In genomic region chr12:29762637-29763300, GRCh38 we compare ENCODE assay signal across 17 cellular contexts. TPM values are rescaled to one million over a fixed set of nuclear protein-coding genes. Genes with fewer than 3 reads are reported as not detected.
DNase-seq lines count a peak whose midpoint lies in the region; ATAC-seq and TF ChIP-seq lines count a peak whose summit lies in the region.
"Had no signal": no experiment of that assay in that cellular context is flagged by ENCODE, and none has a peak within 500 bp of the region (broad histone marks: within the 10 kb centered on the region; RNA-seq: fewer than 3 reads in every experiment).

No MANE protein-coding gene starts in this region.

- H3K27ac ChIP-seq in dorsolateral prefrontal cortex: peak overlapping the region in 3 of 59 donors; percentile 17 to 32 (median 21)
- peak overlapping the region; percentile 3 for H3K27ac ChIP-seq in subcutaneous abdominal adipose tissue (ENCODE audit: low read depth, low read length)
- H3K27ac ChIP-seq: 22Rv1, skin epidermis had no signal

- no peak overlapping the region for H3K9ac ChIP-seq in subcutaneous abdominal adipose tissue (ENCODE audit: low read length in 5 of 5)

- ATAC-seq in left lobe of liver: peak; percentile 99
- no peak for ATAC-seq in HG03280 (IDR thresholded peaks at IDR 0.05; ENCODE audit: unreplicated experiment)
- ATAC-seq: T-cell had no signal

- peaks cover 8 to 17% (median 16%) of the 10 kb centered on the region in 5 donors for H3K4me1 ChIP-seq in subcutaneous abdominal adipose tissue (ENCODE audit: control insufficient read depth in 5 of 5, insufficient read depth in 5 of 5, low read length in 5 of 5)
- H3K4me1 ChIP-seq: breast epithelium had no signal

- H3K9me3 ChIP-seq in subcutaneous abdominal adipose tissue (ENCODE audit: control insufficient read depth in 5 of 5, low read length in 5 of 5): no peaks in the 10 kb centered on the region
- H3K9me3 ChIP-seq: breast epithelium had no signal

- H3K4me3 ChIP-seq in dorsolateral prefrontal cortex (no peak overlapping the region), subcutaneous abdominal adipose tissue (ENCODE audit: low read depth in 1 of 5, low read length in 5 of 5) (no peak overlapping the region)
- H3K4me3 ChIP-seq: breast epithelium, skin epidermis had no signal

- no peak for TF ChIP-seq CTCF in dorsolateral prefrontal cortex (IDR thresholded peaks at IDR 0.05 in 54 of 56, conservative IDR thresholded peaks at IDR 0.05 in 2 of 56; ENCODE audit: low read depth in 1 of 56, partially characterized antibody in 56 of 56)

- peak; percentile 48 for DNase-seq in DMS 273 (lab: John Stamatoyannopoulos, UW; ENCODE audit: unreplicated experiment)
- no peak for DNase-seq in DMS 273 treated with DMSO at 0.1 percent for 48 hours (lab: John Stamatoyannopoulos, UW)
- peak in 8 of 10 donors; percentile 6 to 75 (median 52) for DNase-seq in dorsolateral prefrontal cortex
- DNase-seq in left lobe of liver (ENCODE audit: low spot score): peak; percentile 75
- DNase-seq in NCI-H82 treated with DMSO at 0.1 percent for 48 hours (lab: John Stamatoyannopoulos, UW; ENCODE audit: unreplicated experiment): no peak
- no peak for DNase-seq in stimulated activated CD4-positive, alpha-beta T cell treated with anti-CD3 and anti-CD28 coated beads, Interleukin-4, amount 100 ng/mL, for 4 hours
- DNase-seq: activated B cell treated with CpG ODN at 0.5 μM for 24 hours; activated naive CD4-positive, alpha-beta T cell treated with anti-CD3 and anti-CD28 coated beads for 36 hours; HCEC 1CT; NCI-H1092; NCI-H526 treated with DMSO at 0.1 percent for 48 hours; T-cell had no signal

- intact Hi-C loops in dorsolateral prefrontal cortex (cut with DNase I): no loop called here

- H3K27me3 ChIP-seq in dorsolateral prefrontal cortex: peaks cover 0 to 19% (median 0%) of the 10 kb centered on the region in 45 donors
- H3K27me3 ChIP-seq in subcutaneous abdominal adipose tissue (ENCODE audit: control insufficient read depth in 5 of 5, insufficient read depth in 4 of 5, low read length in 5 of 5): no peaks in the 10 kb centered on the region
- H3K27me3 ChIP-seq: breast epithelium had no signal

- H3K36me3 ChIP-seq in subcutaneous abdominal adipose tissue (ENCODE audit: control insufficient read depth in 5 of 5, insufficient read depth in 5 of 5, low read length in 5 of 5): peaks cover 5 to 17% (median 6%) of the 10 kb centered on the region in 5 donors
- H3K36me3 ChIP-seq: breast epithelium had no signal

RNA-seq across cellular contexts. Expression of gene TMTC1, which starts 21.0 kb away (rescaled TPM):
- total RNA-seq in dorsolateral prefrontal cortex (10 to 100 TPM; 19.4 to 75.1 (median 45.5) TPM), left lobe of liver (5.4 TPM)
- total RNA-seq: activated B cell treated with CpG ODN at 0.5 μM for 24 hours; activated naive CD4-positive, alpha-beta T cell treated with anti-CD3 and anti-CD28 coated beads for 36 hours had no signal

Comparison
In these comparisons a context has a peak if more than half of its experiments do, and no peak if none do; other contexts are left out.
1. DNase-seq: peak in DMS 273 (single experiment), dorsolateral prefrontal cortex (8 of 10) and left lobe of liver (single experiment); none in DMS 273 treated with DMSO at 0.1 percent for 48 hours (single experiment), NCI-H82 treated with DMSO at 0.1 percent for 48 hours (single experiment) and stimulated activated CD4-positive, alpha-beta T cell treated with anti-CD3 and anti-CD28 coated beads, Interleukin-4, amount 100 ng/mL, for 4 hours (0 of 2).